In genomic region chr2:20992201-20992711, GRCh38 we compare ENCODE assay signal across 1 cellular context.
TF ChIP-seq lines count a peak whose summit lies in the region.

No MANE protein-coding gene starts in this region.

TF ChIP-seq in SK-N-SH treated with all-trans-retinoic acid at 6 μM for 48 hours, 23 proteins besides CTCF, POLR2A, EP300 and RAD21 (continued from another document):
- peak; percentile 62; the same call in 1 of the 2 replicates for TF ChIP-seq CREB5 (CRISPR knock-in tag; IDR thresholded peaks at IDR 0.05; ENCODE audit: low read depth)
- TF ChIP-seq GLIS3 (CRISPR knock-in tag; IDR thresholded peaks at IDR 0.05): peak; percentile 73; the same call in 1 of the 2 replicates
- TF ChIP-seq, protein P1, sequence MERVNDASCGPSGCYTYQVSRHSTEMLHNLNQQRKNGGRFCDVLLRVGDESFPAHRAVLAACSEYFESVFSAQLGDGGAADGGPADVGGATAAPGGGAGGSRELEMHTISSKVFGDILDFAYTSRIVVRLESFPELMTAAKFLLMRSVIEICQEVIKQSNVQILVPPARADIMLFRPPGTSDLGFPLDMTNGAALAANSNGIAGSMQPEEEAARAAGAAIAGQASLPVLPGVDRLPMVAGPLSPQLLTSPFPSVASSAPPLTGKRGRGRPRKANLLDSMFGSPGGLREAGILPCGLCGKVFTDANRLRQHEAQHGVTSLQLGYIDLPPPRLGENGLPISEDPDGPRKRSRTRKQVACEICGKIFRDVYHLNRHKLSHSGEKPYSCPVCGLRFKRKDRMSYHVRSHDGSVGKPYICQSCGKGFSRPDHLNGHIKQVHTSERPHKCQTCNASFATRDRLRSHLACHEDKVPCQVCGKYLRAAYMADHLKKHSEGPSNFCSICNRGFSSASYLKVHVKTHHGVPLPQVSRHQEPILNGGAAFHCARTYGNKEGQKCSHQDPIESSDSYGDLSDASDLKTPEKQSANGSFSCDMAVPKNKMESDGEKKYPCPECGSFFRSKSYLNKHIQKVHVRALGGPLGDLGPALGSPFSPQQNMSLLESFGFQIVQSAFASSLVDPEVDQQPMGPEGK (CRISPR knock-in tag; IDR thresholded peaks at IDR 0.05; ENCODE audit: borderline replicate concordance): peak; percentile 74; the same call in 1 of the 2 replicates
- TF ChIP-seq CSRNP3 (CRISPR knock-in tag; IDR thresholded peaks at IDR 0.05): peak; percentile 25; the same call in 1 of the 2 replicates
- TF ChIP-seq TSHZ2 (CRISPR knock-in tag; IDR thresholded peaks at IDR 0.05): peak; percentile 97
- peak; percentile 95 for TF ChIP-seq ISL1 (CRISPR knock-in tag; IDR thresholded peaks at IDR 0.05)
- no peak for TF ChIP-seq ZFP30 (CRISPR knock-in tag; IDR thresholded peaks at IDR 0.05)
TF ChIP-seq in SK-N-SH treated with all-trans-retinoic acid at 6 μM for 48 hours: peak in this region for 9.
